11 cellular contexts compared by ENCODE assay signal in genomic region chr10:5564537-5565204, GRCh38. TPM values are rescaled to one million over a fixed set of nuclear protein-coding genes. Genes with fewer than 3 reads are reported as not detected.
DNase-seq lines count a peak whose midpoint lies in the region; ATAC-seq and TF ChIP-seq lines count a peak whose summit lies in the region.
"Had no signal": no experiment of that assay in that cellular context is flagged by ENCODE, and none has a peak within 500 bp of the region (broad histone marks: within the 10 kb centered on the region; RNA-seq: fewer than 3 reads in every experiment).

No MANE protein-coding gene starts in this region.

- peak overlapping the region; percentile 29 for H3K27ac Mint-ChIP-seq in stimulated activated naive CD8-positive, alpha-beta T cell treated with anti-CD3 and anti-CD28 coated beads, Interleukin-15, Interleukin-2, amounts not matched to agents 100 ng/mL and 50 ng/mL, for 24 hours
- peak overlapping the region; percentile 85 for H3K27ac Mint-ChIP-seq in activated naive CD8-positive, alpha-beta T cell treated with anti-CD3 and anti-CD28 coated beads for 36 hours
- H3K27ac Mint-ChIP-seq in mesothelial cell of epicardium = peak overlapping the region; percentile 77
- H3K27ac Mint-ChIP-seq: B cell had no signal

- H3K27me3 Mint-ChIP-seq in stimulated activated naive CD8-positive, alpha-beta T cell treated with anti-CD3 and anti-CD28 coated beads, Interleukin-15, Interleukin-2, amounts not matched to agents 100 ng/mL and 50 ng/mL, for 24 hours = peaks cover 7% of the 10 kb centered on the region
- no peaks in the 10 kb centered on the region for H3K27me3 Mint-ChIP-seq in activated naive CD8-positive, alpha-beta T cell treated with anti-CD3 and anti-CD28 coated beads for 36 hours
- no peaks in the 10 kb centered on the region for H3K27me3 Mint-ChIP-seq in mesothelial cell of epicardium (ENCODE audit: low read depth)

- H3K36me3 Mint-ChIP-seq in stimulated activated naive CD8-positive, alpha-beta T cell treated with anti-CD3 and anti-CD28 coated beads, Interleukin-15, Interleukin-2, amounts not matched to agents 100 ng/mL and 50 ng/mL, for 24 hours (ENCODE audit: low read depth) = no peaks in the 10 kb centered on the region
- H3K36me3 Mint-ChIP-seq in activated naive CD8-positive, alpha-beta T cell treated with anti-CD3 and anti-CD28 coated beads for 36 hours = no peaks in the 10 kb centered on the region
- no peaks in the 10 kb centered on the region for H3K36me3 Mint-ChIP-seq in mesothelial cell of epicardium

- DNase-seq in stimulated activated naive CD8-positive, alpha-beta T cell treated with anti-CD3 and anti-CD28 coated beads, Interleukin-15, Interleukin-2, amounts not matched to agents 100 U/mL and 50 U/mL, for 24 hours = no peak
- no peak for DNase-seq in activated naive CD8-positive, alpha-beta T cell treated with anti-CD3 and anti-CD28 coated beads for 36 hours
- DNase-seq in mesothelial cell of epicardium (ENCODE audit: low spot score in 2 of 2, unreplicated experiment in 2 of 2) (no peak), GOT3 (lab: John Stamatoyannopoulos, UW) (no peak), DMS53 treated with DMSO at 0.1 percent for 48 hours (lab: John Stamatoyannopoulos, UW; ENCODE audit: unreplicated experiment) (no peak), HPDE6-E6E7 (ENCODE audit: extremely low spot score) (no peak)
- no peak for DNase-seq in stimulated activated CD4-positive, alpha-beta T cell treated with anti-CD3 and anti-CD28 coated beads, Interleukin-12 subunit alpha, Interleukin-12 subunit beta, amount 100 ng/mL, for 4 hours

- peaks cover 29% of the 10 kb centered on the region for H3K4me1 Mint-ChIP-seq in stimulated activated naive CD8-positive, alpha-beta T cell treated with anti-CD3 and anti-CD28 coated beads, Interleukin-15, Interleukin-2, amounts not matched to agents 100 ng/mL and 50 ng/mL, for 24 hours (ENCODE audit: low read depth)
- peaks cover 24% of the 10 kb centered on the region for H3K4me1 Mint-ChIP-seq in activated naive CD8-positive, alpha-beta T cell treated with anti-CD3 and anti-CD28 coated beads for 36 hours
- peaks cover 67% of the 10 kb centered on the region for H3K4me1 Mint-ChIP-seq in mesothelial cell of epicardium
- H3K4me1 Mint-ChIP-seq: B cell had no signal

- no peaks in the 10 kb centered on the region for H3K9me3 Mint-ChIP-seq in stimulated activated naive CD8-positive, alpha-beta T cell treated with anti-CD3 and anti-CD28 coated beads, Interleukin-15, Interleukin-2, amounts not matched to agents 100 ng/mL and 50 ng/mL, for 24 hours
- H3K9me3 Mint-ChIP-seq in activated naive CD8-positive, alpha-beta T cell treated with anti-CD3 and anti-CD28 coated beads for 36 hours = no peaks in the 10 kb centered on the region
- H3K9me3 Mint-ChIP-seq in mesothelial cell of epicardium = no peaks in the 10 kb centered on the region

- no peak for ATAC-seq in stimulated activated naive CD8-positive, alpha-beta T cell treated with anti-CD3 and anti-CD28 coated beads, Interleukin-15, Interleukin-2, amounts not matched to agents 100 U/mL and 50 U/mL, for 24 hours

- H3K4me3 Mint-ChIP-seq in stimulated activated naive CD8-positive, alpha-beta T cell treated with anti-CD3 and anti-CD28 coated beads, Interleukin-15, Interleukin-2, amounts not matched to agents 100 ng/mL and 50 ng/mL, for 24 hours = no peak overlapping the region
- peak overlapping the region; percentile 71 for H3K4me3 Mint-ChIP-seq in activated naive CD8-positive, alpha-beta T cell treated with anti-CD3 and anti-CD28 coated beads for 36 hours
- peak overlapping the region; percentile 7 for H3K4me3 Mint-ChIP-seq in mesothelial cell of epicardium
- H3K4me3 Mint-ChIP-seq: B cell had no signal

- TF ChIP-seq CTCF in mesothelial cell of epicardium (IDR thresholded peaks at IDR 0.05; ENCODE audit: unreplicated experiment) = no peak

RNA-seq across cellular contexts. Expression of gene CALML3, which starts 39.9 kb away (rescaled TPM):
- total RNA-seq in activated naive CD8-positive, alpha-beta T cell treated with anti-CD3 and anti-CD28 coated beads for 36 hours = not detected
- total RNA-seq in mesothelial cell of epicardium = 0.07 TPM in 1 of 3 replicates, not detected in the others
- total RNA-seq: activated CD8-positive, alpha-beta memory T cell treated with anti-CD3 and anti-CD28 coated beads for 36 hours; B cell; pulmonary artery endothelial cell had no signal

Comparison
In these comparisons a context has a peak if more than half of its experiments do, and no peak if none do; other contexts are left out.
1. H3K27ac Mint-ChIP-seq: peak in every context shown above with its lines; median percentile 85 in activated naive CD8-positive, alpha-beta T cell treated with anti-CD3 and anti-CD28 coated beads for 36 hours; 77 in mesothelial cell of epicardium; 29 in stimulated activated naive CD8-positive, alpha-beta T cell treated with anti-CD3 and anti-CD28 coated beads, Interleukin-15, Interleukin-2, amounts not matched to agents 100 ng/mL and 50 ng/mL, for 24 hours.